In the genomic region with DNA sequence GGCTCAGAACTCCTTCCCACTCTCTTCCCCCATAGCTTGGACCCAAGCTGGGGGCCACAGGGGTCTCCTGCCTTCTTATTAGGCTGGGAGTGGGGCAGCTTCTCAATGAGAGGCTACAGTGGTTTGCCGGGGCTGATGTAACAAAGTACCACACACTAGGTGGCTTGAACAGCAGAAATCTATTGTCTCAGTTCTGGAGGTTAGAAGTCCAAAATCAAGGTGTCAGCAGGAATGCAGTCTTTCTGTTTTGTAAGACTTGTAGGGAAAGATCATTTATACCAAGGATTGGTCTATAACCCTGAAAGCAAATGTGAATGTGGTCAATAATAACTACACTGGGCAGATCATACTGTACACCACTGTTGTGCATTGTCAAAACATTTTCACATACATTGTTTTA, we compare ENCODE assay signal across 22 cellular contexts.
DNase-seq lines count a peak whose midpoint lies in the region; ATAC-seq, FAIRE-seq and TF ChIP-seq lines count a peak whose summit lies in the region.
"Had no signal": no experiment of that assay in that cellular context is flagged by ENCODE, and none has a peak within 500 bp of the region (broad histone marks: within the 10 kb centered on the region; RNA-seq: fewer than 3 reads in every experiment).

No MANE protein-coding gene starts in this region.

- in situ Hi-C loops in HepG2 (cut with HindIII; ENCODE audit: extremely low pct_ligation_motif_present, low pct_unique_long_range_greater_than_20kb) = no loop called here
- in situ Hi-C loops in K562 (cut with MboI) = no loop called here

- BruUV-seq in HepG2 (replicated peaks; lab: Mats Ljungman, UMichigan) (no TSS peak), K562 (replicated peaks; lab: Mats Ljungman, UMichigan) (no TSS peak)

- TF ChIP-seq RAD21 in HepG2 (CRISPR knock-in tag; IDR thresholded peaks at IDR 0.05) (no peak), K562 (CRISPR knock-in tag; conservative IDR thresholded peaks at IDR 0.05 in 1 of 2, IDR thresholded peaks at IDR 0.05 in 1 of 2) (no peak)

- H3K36me3 ChIP-seq in HepG2 (replicated peaks in 1 of 2; ENCODE audit: control insufficient read depth in 1 of 2, insufficient read depth in 2 of 2, low read length in 2 of 2) (no peaks in the 10 kb centered on the region), right lobe of liver (no peaks in the 10 kb centered on the region), K562 (ENCODE audit: control insufficient read depth, insufficient read depth, low read length) (no peaks in the 10 kb centered on the region), spleen (no peaks in the 10 kb centered on the region)
- H3K36me3 ChIP-seq: BLaER1 treated with 17β-estradiol and CSF1 and Interleukin-3, amounts not matched to agents 10 nM and 100 nM had no signal

- no peaks in the 10 kb centered on the region for H3K9me1 ChIP-seq in K562 (ENCODE audit: control insufficient read depth, insufficient read depth, low read length)

- H3K9ac ChIP-seq in HepG2 (ENCODE audit: insufficient read depth, low read depth, low read length) (no peak overlapping the region), K562 (ENCODE audit: insufficient read depth in 1 of 2, low read depth in 2 of 2, low read length in 2 of 2) (no peak overlapping the region)
- H3K9ac ChIP-seq: BLaER1 treated with 17β-estradiol and CSF1 and Interleukin-3, amounts not matched to agents 10 nM and 100 nM had no signal

- no peaks in the 10 kb centered on the region for H4K20me1 ChIP-seq in HepG2 (ENCODE audit: insufficient read depth, low read length)
- no peaks in the 10 kb centered on the region for H4K20me1 ChIP-seq in K562 (replicated peaks; ENCODE audit: control insufficient read depth, insufficient read depth, low read length)
- H4K20me1 ChIP-seq: BLaER1 treated with 17β-estradiol and CSF1 and Interleukin-3, amounts not matched to agents 10 nM and 100 nM had no signal

- no peaks in the 10 kb centered on the region; a peak in 1 of 5 replicates for H3K27me3 ChIP-seq in HepG2 (ENCODE audit: control insufficient read depth in 1 of 2, insufficient read depth in 2 of 2, low read length in 2 of 2)
- H3K27me3 ChIP-seq in right lobe of liver = no peaks in the 10 kb centered on the region
- no peaks in the 10 kb centered on the region for H3K27me3 ChIP-seq in K562 (ENCODE audit: control insufficient read depth in 2 of 2, insufficient read depth in 2 of 2, low read length in 2 of 2)
- H3K27me3 ChIP-seq in spleen (replicated peaks in 1 of 7) = no peaks in the 10 kb centered on the region
- H3K27me3 ChIP-seq: BLaER1 treated with 17β-estradiol and CSF1 and Interleukin-3, amounts not matched to agents 10 nM and 100 nM had no signal

- no peak overlapping the region for H3K4me3 Mint-ChIP-seq in progenitor cell of endocrine pancreas (ENCODE audit: low read depth)
- H3K4me3 Mint-ChIP-seq: B cell; CD4-positive, alpha-beta T cell; CD8-positive, alpha-beta T cell had no signal

- FAIRE-seq in HepG2 (lab: Jason Lieb, UNC) (peak; percentile 32), K562 (lab: Jason Lieb, UNC) (no peak)
- FAIRE-seq: A204.1, D721Med, G401.6, GM12891, GM19239 had no signal

- DNase-seq in HepG2 (ENCODE audit: low spot score) (no peak), right lobe of liver (no peak), K562 (ENCODE audit: extremely low read depth in 1 of 4, low spot score in 3 of 4) (no peak), spleen (no peak), progenitor cell of endocrine pancreas (ENCODE audit: low spot score, unreplicated experiment) (no peak)
- DNase-seq: AML-193; Caco-2; Calu3; CD4-positive, alpha-beta T cell; CD8-positive, alpha-beta T cell; DMS79 treated with DMSO at 0.1 percent for 48 hours; GF-D8 had no signal

- H3K27ac Mint-ChIP-seq in progenitor cell of endocrine pancreas = no peak overlapping the region
- H3K27ac Mint-ChIP-seq: B cell; CD4-positive, alpha-beta T cell; CD8-positive, alpha-beta T cell had no signal

- CTCF ChIA-PET in HepG2 (lab: Yijun Ruan, JAX; ENCODE audit: low intra/inter-chr PET ratio, low total read pairs) = no interaction called here
- CTCF ChIA-PET in K562 (lab: Yijun Ruan, JAX; ENCODE audit: low intra/inter-chr PET ratio) = no interaction called here

- H3K27ac ChIP-seq in HepG2 (ENCODE audit: extremely low read length, insufficient read depth, low read length) = no peak overlapping the region
- no peak overlapping the region for H3K27ac ChIP-seq in right lobe of liver
- H3K27ac ChIP-seq in K562 (ENCODE audit: extremely low read depth, low read depth, low read length) = no peak overlapping the region
- peak overlapping the region in 6 of 8 donors; percentile 24 to 88 (median 75) for H3K27ac ChIP-seq in spleen
- H3K27ac ChIP-seq: 22Rv1; BLaER1 treated with 17β-estradiol and CSF1 and Interleukin-3, amounts not matched to agents 10 nM and 100 nM; C4-2B had no signal

- H3K4me3 ChIP-seq in HepG2 (replicated peaks in 1 of 3; ENCODE audit: insufficient read depth in 1 of 3, low read depth in 2 of 3, low read length in 3 of 3) = no peak overlapping the region
- H3K4me3 ChIP-seq in right lobe of liver = no peak overlapping the region
- no peak overlapping the region for H3K4me3 ChIP-seq in K562
- H3K4me3 ChIP-seq in spleen = no peak overlapping the region
- H3K4me3 ChIP-seq: BLaER1 treated with 17β-estradiol and CSF1 and Interleukin-3, amounts not matched to agents 10 nM and 100 nM had no signal

- POLR2A ChIA-PET in HepG2 (lab: Yijun Ruan, JAX) (no interaction called here), K562 (lab: Yijun Ruan, JAX) (no interaction called here)

- peaks cover 4% of the 10 kb centered on the region for H3K36me3 Mint-ChIP-seq in progenitor cell of endocrine pancreas (ENCODE audit: insufficient read depth)
- H3K36me3 Mint-ChIP-seq: CD8-positive, alpha-beta T cell had no signal

- peak; percentile 38; the same call in 2 of the 3 replicates for ATAC-seq in HepG2
- no peak for ATAC-seq in right lobe of liver
- ATAC-seq in K562 = no peak
- ATAC-seq in HG02623 (IDR thresholded peaks at IDR 0.05; ENCODE audit: unreplicated experiment) = no peak
- ATAC-seq: CD8-positive, alpha-beta T cell had no signal

- H2AFZ ChIP-seq in HepG2 (ENCODE audit: low read length) = no peak overlapping the region
- H2AFZ ChIP-seq in K562 (ENCODE audit: low read depth, low read length) = 0 out of 2 replicates have a peak overlapping the region, but pooled peaks have one; percentile 24

- H3K4me1 ChIP-seq in HepG2 (ENCODE audit: insufficient read depth, low read length) (peaks cover 10% of the 10 kb centered on the region), right lobe of liver (no peaks in the 10 kb centered on the region), K562 (replicated peaks in 1 of 2; ENCODE audit: control insufficient read depth in 2 of 2, insufficient read depth in 2 of 2, low read length in 2 of 2) (peaks cover 8 to 16% of the 10 kb centered on the region in 2 experiments; a peak in 4 of 5 replicates), spleen (peaks cover 0 to 25% (median 9%) of the 10 kb centered on the region in 6 donors)

- peaks cover 31% of the 10 kb centered on the region for H3K27me3 Mint-ChIP-seq in progenitor cell of endocrine pancreas

- 4% methylated on average over 1 of the region's 1 CpG for WGBS in HepG2 (ENCODE audit: low lambda C conversion rate)
- WGBS in right lobe of liver (ENCODE audit: insufficient coverage, low coverage, low lambda C conversion rate, missing lambda C conversion rate) = 80% methylated on average over 1 of the region's 1 CpG
- WGBS in K562 (ENCODE audit: insufficient coverage, low coverage, missing lambda C conversion rate) = 56% methylated on average over 1 of the region's 1 CpG
- WGBS in spleen, 5 donors = 81 to 100% (median 82%) methylated on average over 1 of the region's 1 CpG

- TF ChIP-seq EP300 in HepG2 (IDR thresholded peaks at IDR 0.05; ENCODE audit: low read depth in 2 of 2, low read length in 2 of 2) (no peak), HepG2 (CRISPR knock-in tag; IDR thresholded peaks at IDR 0.05; ENCODE audit: borderline replicate concordance) (peak; percentile 4; the same call in 1 of the 2 replicates), K562 (IDR thresholded peaks at IDR 0.05; ENCODE audit: low read length) (no peak)

- H3K79me2 ChIP-seq in HepG2 (ENCODE audit: insufficient read depth, low read length) (no peaks in the 10 kb centered on the region), K562 (ENCODE audit: control insufficient read depth, insufficient read depth, low read length) (no peaks in the 10 kb centered on the region)

- H3K9me3 Mint-ChIP-seq in progenitor cell of endocrine pancreas (ENCODE audit: low read depth) = peaks cover 6% of the 10 kb centered on the region
- H3K9me3 Mint-ChIP-seq: CD4-positive, alpha-beta T cell; CD8-positive, alpha-beta T cell had no signal

- TF ChIP-seq CTCF in HepG2 (CRISPR knock-in tag; IDR thresholded peaks at IDR 0.05) (no peak), right lobe of liver (IDR thresholded peaks at IDR 0.05) (no peak), K562 (IDR thresholded peaks at IDR 0.05 in 2 of 3, conservative IDR thresholded peaks at IDR 0.05 in 1 of 3; ENCODE audit: insufficient read depth in 2 of 3, low read depth in 1 of 3, low read length in 3 of 3) (no peak), spleen (IDR thresholded peaks at IDR 0.05 in 8 of 11, conservative IDR thresholded peaks at IDR 0.05 in 3 of 11) (no peak), progenitor cell of endocrine pancreas (IDR thresholded peaks at IDR 0.05; ENCODE audit: unreplicated experiment) (no peak)

- no peak for TF ChIP-seq POLR2A in HepG2 (IDR thresholded peaks at IDR 0.05; ENCODE audit: insufficient read depth in 1 of 2, low read depth in 2 of 2, low read length in 2 of 2)
- TF ChIP-seq POLR2A in right lobe of liver (IDR thresholded peaks at IDR 0.05) = no peak
- no peak for TF ChIP-seq POLR2A in K562 (conservative IDR thresholded peaks at IDR 0.05)
- TF ChIP-seq POLR2A in spleen (IDR thresholded peaks at IDR 0.05) = no peak

- H3K4me2 ChIP-seq in HepG2 (ENCODE audit: low read depth, low read length) (no peak overlapping the region), K562 (ENCODE audit: insufficient read depth, low read length) (no peak overlapping the region)

- H3K9me3 ChIP-seq in HepG2 (ENCODE audit: low read length) (no peaks in the 10 kb centered on the region), right lobe of liver (no peaks in the 10 kb centered on the region), K562 (replicated peaks; ENCODE audit: control insufficient read depth, insufficient read depth, low read depth, low read length) (no peaks in the 10 kb centered on the region), spleen (no peaks in the 10 kb centered on the region)

- H3K4me1 Mint-ChIP-seq in progenitor cell of endocrine pancreas (ENCODE audit: low read depth) = peaks cover 29% of the 10 kb centered on the region

- intact Hi-C loops in HepG2 (cut with micrococcal nuclease; ENCODE audit: unreplicated experiment) (no loop called here), right lobe of liver (cut with DNase I) (no loop called here), K562 (cut with micrococcal nuclease) (loop anchor here (5.0 kb wide), 1 partner anchor 115 kb away; no protein-coding TSS in a partner anchor), spleen (cut with DNase I; ENCODE audit: low total_unique reads) (no loop called here)

TF ChIP-seq in K562, 482 proteins besides CTCF, POLR2A, EP300 and RAD21 (continues in another document):
- TF ChIP-seq U2AF1 (optimal IDR thresholded peaks at IDR 0.05; ENCODE audit: low read depth, low read length) (no peak), KLF10 (CRISPR knock-in tag; IDR thresholded peaks at IDR 0.05) (no peak), EWSR1 (IDR thresholded peaks at IDR 0.05; ENCODE audit: borderline replicate concordance, low read depth, partially characterized antibody) (no peak)

Comparison
In these comparisons a context has a peak if more than half of its experiments do, and no peak if none do; other contexts are left out.
1. H3K27ac ChIP-seq: peak in spleen (6 of 8); none in HepG2 (single experiment), right lobe of liver (0 of 3) and K562 (single experiment).
2. Of the 241 proteins assayed by ChIP-seq in both HepG2 and K562: peak only in HepG2: ETV5, MAFF and MAFK; only in K562: none; in both: none; in neither: 237; mixed calls (peak in some experiments, not most) for 1.